21 cellular contexts compared by ENCODE assay signal in genomic region chr10:123254287-123254858, GRCh38.
A peak's percentile ranks its signal among the peaks of the same experiment; 100 is the strongest.
DNase-seq lines count a peak whose midpoint lies in the region; ATAC-seq lines count a peak whose summit lies in the region.
"Had no signal": no experiment of that assay in that cellular context is flagged by ENCODE, and none has a peak within 500 bp of the region (broad histone marks: within the 10 kb centered on the region; RNA-seq: fewer than 3 reads in every experiment).

No MANE protein-coding gene starts in this region.

- H3K36me3 Mint-ChIP-seq in effector memory CD8-positive, alpha-beta T cell (ENCODE audit: insufficient read depth): no peaks in the 10 kb centered on the region

- no peak overlapping the region for H2BK120ac ChIP-seq in trophoblast cell (ENCODE audit: insufficient read depth, low read length, poor library complexity)

- H3K79me2 ChIP-seq in trophoblast cell (ENCODE audit: control insufficient read depth, insufficient read depth, low read length, poor library complexity): no peaks in the 10 kb centered on the region

- H3K27me3 Mint-ChIP-seq in effector memory CD8-positive, alpha-beta T cell: no peaks in the 10 kb centered on the region
- H3K27me3 Mint-ChIP-seq: CD4-positive, alpha-beta memory T cell had no signal

- no peak overlapping the region for H3K4me3 Mint-ChIP-seq in effector memory CD8-positive, alpha-beta T cell
- H3K4me3 Mint-ChIP-seq: CD4-positive, alpha-beta memory T cell; HFFc6 had no signal

- no peak overlapping the region for H4K91ac ChIP-seq in trophoblast cell (ENCODE audit: low read depth, low read length)

- H4K12ac ChIP-seq in trophoblast cell (ENCODE audit: low read depth, low read length): no peak overlapping the region

- H3K9me3 ChIP-seq in BLaER1 (peaks cover 20% of the 10 kb centered on the region), trophoblast cell (ENCODE audit: insufficient read depth, low read depth, low read length) (peaks cover 17% of the 10 kb centered on the region)
- H3K9me3 ChIP-seq in BLaER1 treated with 17β-estradiol and CSF1 and Interleukin-3, amounts not matched to agents 10 nM and 100 nM (replicated peaks in 1 of 11): peaks cover 0 to 22% (median 13%) of the 10 kb centered on the region in 11 experiments; a peak in 13 of 22 replicates
- H3K9me3 ChIP-seq: Caco-2 had no signal

- H3K27me3 ChIP-seq in BLaER1 (no peaks in the 10 kb centered on the region; the same call in 1 of the 2 replicates), trophoblast cell (ENCODE audit: insufficient read depth, low read length) (no peaks in the 10 kb centered on the region)
- H3K27me3 ChIP-seq in BLaER1 treated with 17β-estradiol and CSF1 and Interleukin-3, amounts not matched to agents 10 nM and 100 nM: no peaks in the 10 kb centered on the region

- no peak overlapping the region for H4K8ac ChIP-seq in trophoblast cell (ENCODE audit: low read depth, low read length)

- H3K27ac ChIP-seq in BLaER1 (peak overlapping the region; percentile 82), trophoblast cell (ENCODE audit: low read depth, low read length) (no peak overlapping the region)
- H3K27ac ChIP-seq in BLaER1 treated with 17β-estradiol and CSF1 and Interleukin-3, amounts not matched to agents 10 nM and 100 nM: peak overlapping the region in 3 of 11 experiments; percentile 60 to 71 (median 70); a peak in 6 of 22 replicates
- H3K27ac ChIP-seq: RWPE1 had no signal

- H3K4me2 ChIP-seq in BLaER1 (peak overlapping the region; percentile 81), trophoblast cell (ENCODE audit: low read length) (no peak overlapping the region)
- peak overlapping the region in 7 of 11 experiments; percentile 21 to 93 (median 86); a peak in 14 of 22 replicates for H3K4me2 ChIP-seq in BLaER1 treated with 17β-estradiol and CSF1 and Interleukin-3, amounts not matched to agents 10 nM and 100 nM

- no peak overlapping the region for H2BK12ac ChIP-seq in trophoblast cell (ENCODE audit: low read length)

- ATAC-seq in effector memory CD8-positive, alpha-beta T cell (replicated peaks): peak; percentile 51
- ATAC-seq in GM19023 (IDR thresholded peaks at IDR 0.05; ENCODE audit: unreplicated experiment): no peak

- H3K18ac ChIP-seq in trophoblast cell (ENCODE audit: low read length): no peak overlapping the region

- DNase-seq in effector memory CD8-positive, alpha-beta T cell: peak; percentile 1 to 11 (median 7)
- DNase-seq in trophoblast cell: no peak
- no peak for DNase-seq in germinal center (ENCODE audit: low spot score)
- no peak for DNase-seq in NCI-H774 (lab: John Stamatoyannopoulos, UW)
- DNase-seq: Caco-2; CD4-positive, alpha-beta memory T cell; DMS 273 treated with DMSO at 0.1 percent for 48 hours; DMS79 treated with DMSO at 0.1 percent for 48 hours; H7; HFFc6; KG1; NCI-H1092 treated with DMSO at 0.1 percent for 48 hours; NCI-H2029; NCI-H226; NCI-H510A treated with DMSO at 0.1 percent for 48 hours; NCI-H748 treated with DMSO at 0.1 percent for 48 hours; NK-92 treated with Interleukin-12 subunit alpha and Interleukin-12 subunit beta, amount 100 ng/mL, for 24 hours had no signal

- no peak overlapping the region for H3K9ac ChIP-seq in BLaER1
- no peak overlapping the region for H3K9ac ChIP-seq in BLaER1 treated with 17β-estradiol and CSF1 and Interleukin-3, amounts not matched to agents 10 nM and 100 nM
- no peak overlapping the region for H3K9ac ChIP-seq in trophoblast cell (ENCODE audit: low read length)

- H3K27ac Mint-ChIP-seq in effector memory CD8-positive, alpha-beta T cell: no peak overlapping the region
- H3K27ac Mint-ChIP-seq: CD4-positive, alpha-beta memory T cell; HFFc6 had no signal

- H3K4ac ChIP-seq in trophoblast cell (ENCODE audit: low read depth, low read length): no peak overlapping the region

- no peak overlapping the region for H2AFZ ChIP-seq in trophoblast cell (ENCODE audit: insufficient read depth, low read length, poor library complexity)

- peaks cover 52% of the 10 kb centered on the region for H3K4me1 ChIP-seq in BLaER1
- H3K4me1 ChIP-seq in BLaER1 treated with 17β-estradiol and CSF1 and Interleukin-3, amounts not matched to agents 10 nM and 100 nM: peaks cover 8 to 51% (median 47%) of the 10 kb centered on the region in 10 experiments; a peak in 18 of 20 replicates
- H3K4me1 ChIP-seq in trophoblast cell (ENCODE audit: control insufficient read depth in 1 of 2, insufficient read depth in 2 of 2, low read length in 2 of 2): no peaks in the 10 kb centered on the region
- H3K4me1 ChIP-seq: Caco-2 had no signal

- H2AK5ac ChIP-seq in trophoblast cell (ENCODE audit: low read length): no peak overlapping the region

- H3K4me3 ChIP-seq in BLaER1: no peak overlapping the region
- H3K4me3 ChIP-seq in BLaER1 treated with 17β-estradiol and CSF1 and Interleukin-3, amounts not matched to agents 10 nM and 100 nM: no peak overlapping the region
- peak overlapping the region; percentile 5 for H3K4me3 ChIP-seq in trophoblast cell (ENCODE audit: low read depth, low read length)

- H3K23ac ChIP-seq in trophoblast cell (ENCODE audit: low read length): no peak overlapping the region

- peaks cover 0 to 2% of the 10 kb centered on the region in 2 donors for H3K4me1 Mint-ChIP-seq in effector memory CD8-positive, alpha-beta T cell (ENCODE audit: low read depth in 2 of 2)
- H3K4me1 Mint-ChIP-seq: CD4-positive, alpha-beta memory T cell had no signal

- WGBS in trophoblast cell (ENCODE audit: extremely low coverage, insufficient coverage, insufficient read length): no CpG with 5 or more reads among the region's 8 CpGs

- no peaks in the 10 kb centered on the region for H3K79me1 ChIP-seq in trophoblast cell (ENCODE audit: low read length)

- H2BK5ac ChIP-seq in trophoblast cell (ENCODE audit: low read depth, low read length, poor library complexity): no peak overlapping the region

- H3K14ac ChIP-seq in trophoblast cell (ENCODE audit: low read length): no peak overlapping the region

- H3K9me3 Mint-ChIP-seq in effector memory CD8-positive, alpha-beta T cell: no peaks in the 10 kb centered on the region
- H3K9me3 Mint-ChIP-seq: CD4-positive, alpha-beta memory T cell had no signal

- H3K36me3 ChIP-seq in BLaER1: peaks cover 35% of the 10 kb centered on the region; the same call in 1 of the 2 replicates
- peaks cover 0 to 26% (median 4%) of the 10 kb centered on the region in 11 experiments; a peak in 8 of 22 replicates for H3K36me3 ChIP-seq in BLaER1 treated with 17β-estradiol and CSF1 and Interleukin-3, amounts not matched to agents 10 nM and 100 nM
- no peaks in the 10 kb centered on the region for H3K36me3 ChIP-seq in trophoblast cell (ENCODE audit: control insufficient read depth in 1 of 2, insufficient read depth in 2 of 2, low read length in 2 of 2)

- no peaks in the 10 kb centered on the region for H4K20me1 ChIP-seq in BLaER1
- H4K20me1 ChIP-seq in BLaER1 treated with 17β-estradiol and CSF1 and Interleukin-3, amounts not matched to agents 10 nM and 100 nM: no peaks in the 10 kb centered on the region

Comparison
In these comparisons a context has a peak if more than half of its experiments do, and no peak if none do; other contexts are left out.
1. DNase-seq: peak in effector memory CD8-positive, alpha-beta T cell (3 of 3); none in trophoblast cell (0 of 2), germinal center (single experiment) and NCI-H774 (single experiment).